ENCODE assay signal across 8 cellular contexts in genomic region chr11:68038226-68038717, GRCh38. TPM values are rescaled to one million over a fixed set of nuclear protein-coding genes. Genes with fewer than 3 reads are reported as not detected.
DNase-seq lines count a peak whose midpoint lies in the region; ATAC-seq and TF ChIP-seq lines count a peak whose summit lies in the region.

No MANE protein-coding gene starts in this region.

- H3K36me3 Mint-ChIP-seq in WTC11, result peaks cover 9% of the 10 kb centered on the region
- peaks cover 18% of the 10 kb centered on the region for H3K36me3 Mint-ChIP-seq in stimulated activated memory B cell treated with anti-CD40 and anti-IgM and Interleukin-4, amounts not matched to agents 10 μg/mL and 1 μg/mL and 100 μg/mL, for 72 hours

- intact Hi-C loops in right cardiac atrium (cut with DNase I), result loop anchor here in 2 of 4 donors (5.0 to 10.0 kb wide), 2 partner anchors 79 to 277 kb away; partner anchors contain the start of gene LRP5 (in 1 of the 2)

- peaks cover 15% of the 10 kb centered on the region for H3K4me1 Mint-ChIP-seq in WTC11
- peaks cover 39% of the 10 kb centered on the region for H3K4me1 Mint-ChIP-seq in stimulated activated memory B cell treated with anti-CD40 and anti-IgM and Interleukin-4, amounts not matched to agents 10 μg/mL and 1 μg/mL and 100 μg/mL, for 72 hours

- peak overlapping the region; percentile 57 for H3K4me3 ChIP-seq in HUES64 (ENCODE audit: low read length)
- H3K4me3 ChIP-seq in right cardiac atrium (ENCODE audit: low read length), result peak overlapping the region; percentile 73

- ATAC-seq in WTC11, result no peak
- peak in 1 of 2 donors; percentile 5 for ATAC-seq in right cardiac atrium
- ATAC-seq in stimulated activated memory B cell treated with anti-CD40 and anti-IgM and Interleukin-4, amounts not matched to agents 10 μg/mL and 1 μg/mL and 100 μg/mL, for 72 hours, result peak; percentile 0
- ATAC-seq in HG03442 (IDR thresholded peaks at IDR 0.05; ENCODE audit: unreplicated experiment), result no peak

- WGBS in HUES64, result 48% methylated on average over 13 of the region's 13 CpGs
- 27% methylated on average over 13 of the region's 13 CpGs for WGBS in right cardiac atrium

- peak overlapping the region; percentile 55 for H3K4me3 Mint-ChIP-seq in WTC11
- peak overlapping the region; percentile 98 for H3K4me3 Mint-ChIP-seq in stimulated activated memory B cell treated with anti-CD40 and anti-IgM and Interleukin-4, amounts not matched to agents 10 μg/mL and 1 μg/mL and 100 μg/mL, for 72 hours

- no peak for TF ChIP-seq CTCF in WTC11 (IDR thresholded peaks at IDR 0.05)

- H3K36me3 ChIP-seq in HUES64 (ENCODE audit: insufficient read depth, low read length), result peaks cover 15% of the 10 kb centered on the region

- peak overlapping the region; percentile 31; the same call in 1 of the 2 replicates for H3K9ac ChIP-seq in HUES64 (ENCODE audit: low read depth, low read length)

- H3K9me3 ChIP-seq in HUES64 (ENCODE audit: insufficient read depth, low read depth, low read length) (no peaks in the 10 kb centered on the region), right cardiac atrium (ENCODE audit: control insufficient read depth, low read length) (no peaks in the 10 kb centered on the region)

- no peak overlapping the region for H3K27ac Mint-ChIP-seq in WTC11
- H3K27ac Mint-ChIP-seq in stimulated activated memory B cell treated with anti-CD40 and anti-IgM and Interleukin-4, amounts not matched to agents 10 μg/mL and 1 μg/mL and 100 μg/mL, for 72 hours, result peak overlapping the region; percentile 93

- DNase-seq in WTC11 (ENCODE audit: low spot score) (no peak), right cardiac atrium (peak in 2 of 3 donors; percentile 56 to 75), cerebellar nuclear complex (lab: John Stamatoyannopoulos, UW) (no peak), NCI-H748 (lab: John Stamatoyannopoulos, UW; ENCODE audit: unreplicated experiment) (no peak), COLO829 (ENCODE audit: low spot score) (no peak)

- H3K27me3 Mint-ChIP-seq in WTC11 (ENCODE audit: low read depth), result no peaks in the 10 kb centered on the region
- H3K27me3 Mint-ChIP-seq in stimulated activated memory B cell treated with anti-CD40 and anti-IgM and Interleukin-4, amounts not matched to agents 10 μg/mL and 1 μg/mL and 100 μg/mL, for 72 hours, result no peaks in the 10 kb centered on the region

- POLR2A ChIA-PET in WTC11 (lab: Charles Lee), result interaction anchor here (0.5 kb wide), 1 partner anchor 15 kb away, joined by 3 read pairs; no protein-coding TSS in a partner anchor

- CTCF ChIA-PET in WTC11 (lab: Charles Lee), result interaction anchor here (0.9 to 3.1 kb wide), 6 partner anchors 14 to 168 kb away, joined by 3 to 11 read pairs (median 4); partner anchors contain the start of gene ALDH3B1

- H3K9me3 Mint-ChIP-seq in WTC11, result no peaks in the 10 kb centered on the region
- no peaks in the 10 kb centered on the region for H3K9me3 Mint-ChIP-seq in stimulated activated memory B cell treated with anti-CD40 and anti-IgM and Interleukin-4, amounts not matched to agents 10 μg/mL and 1 μg/mL and 100 μg/mL, for 72 hours

- no peaks in the 10 kb centered on the region for H3K27me3 ChIP-seq in HUES64 (ENCODE audit: insufficient read depth, low read length)
- no peaks in the 10 kb centered on the region for H3K27me3 ChIP-seq in right cardiac atrium (ENCODE audit: control insufficient read depth, insufficient read depth)

- H3K4me1 ChIP-seq in HUES64 (ENCODE audit: insufficient read depth, low read length), result peaks cover 15% of the 10 kb centered on the region; the same call in 1 of the 2 replicates
- H3K4me1 ChIP-seq in right cardiac atrium (ENCODE audit: control insufficient read depth, insufficient read depth, low read length), result peaks cover 11% of the 10 kb centered on the region

- H3K27ac ChIP-seq in HUES64 (ENCODE audit: low read depth, low read length), result peak overlapping the region; percentile 45
- H3K27ac ChIP-seq in right cardiac atrium (ENCODE audit: low read length), result peak overlapping the region; percentile 82

TF ChIP-seq in WTC11, 78 proteins besides CTCF, POLR2A, EP300 and RAD21:
- TF ChIP-seq ZNF416 (CRISPR knock-in tag; IDR thresholded peaks at IDR 0.05) (0 out of 2 replicates have a peak, but pooled peaks have one; percentile 23), ATF6 (CRISPR knock-in tag; IDR thresholded peaks at IDR 0.05) (0 out of 2 replicates have a peak, but pooled peaks have one; percentile 10), SMAD4 (CRISPR knock-in tag; IDR thresholded peaks at IDR 0.05) (no peak), IRF1 (CRISPR knock-in tag; IDR thresholded peaks at IDR 0.05) (no peak), GABPB1 (CRISPR knock-in tag; IDR thresholded peaks at IDR 0.05) (peak; percentile 70; the same call in 1 of the 2 replicates), ESRRA (CRISPR knock-in tag; IDR thresholded peaks at IDR 0.05; ENCODE audit: borderline replicate concordance) (0 out of 2 replicates have a peak, but pooled peaks have one; percentile 43), HMGXB4 (CRISPR knock-in tag; IDR thresholded peaks at IDR 0.05) (no peak)

RNA-seq across cellular contexts. Expression of gene TCIRG1, which starts 0.6 kb away (rescaled TPM):
- 11.7 TPM for polyA plus RNA-seq in HUES64 (2013, experiment 1 of 2)
- polyA plus RNA-seq in HUES64 (2013, experiment 2 of 2), result 11.7 TPM
- 50.7 to 51.7 TPM (median 51.1 TPM) in 3 replicates for total RNA-seq in WTC11 (2021)
- 10 to 100 TPM; 23.4 to 40.2 (median 36.6) TPM for total RNA-seq in right cardiac atrium
- 38.3 TPM for polyA plus RNA-seq in right cardiac atrium

RNA-seq across cellular contexts. Expression of gene NDUFS8, which starts 7.8 kb away (rescaled TPM):
- 122 TPM for polyA plus RNA-seq in HUES64 (2013, experiment 1 of 2)
- polyA plus RNA-seq in HUES64 (2013, experiment 2 of 2), result 128 TPM
- total RNA-seq in WTC11 (2021), result 221 to 247 TPM (median 240 TPM) in 3 replicates
- total RNA-seq in right cardiac atrium, result 100 to 1,000 TPM; 334 to 454 (median 391) TPM
- 642 TPM for polyA plus RNA-seq in right cardiac atrium

RNA-seq across cellular contexts. Expression of gene ALDH3B1, which starts 28.1 kb away (rescaled TPM):
- 0.05 TPM for polyA plus RNA-seq in HUES64 (2013, experiment 1 of 2)
- polyA plus RNA-seq in HUES64 (2013, experiment 2 of 2), result 0.25 TPM
- total RNA-seq in WTC11 (2021), result 0.30 to 0.53 TPM (median 0.46 TPM) in 3 replicates
- total RNA-seq in right cardiac atrium, result 1 to 10 TPM; 3.8 to 5.7 (median 4.9) TPM
- 2.9 TPM for polyA plus RNA-seq in right cardiac atrium

RNA-seq across cellular contexts. Expression of gene UNC93B1, which starts 34.4 kb away (rescaled TPM):
- polyA plus RNA-seq in HUES64 (2013, experiment 1 of 2), result 12.0 TPM
- 12.4 TPM for polyA plus RNA-seq in HUES64 (2013, experiment 2 of 2)
- 27.7 to 29.7 TPM (median 27.9 TPM) in 3 replicates for total RNA-seq in WTC11 (2021)
- total RNA-seq in right cardiac atrium, result 10 to 100 TPM in 3 of 4 donors, 1 to 10 TPM in 1; 9.0 to 13.2 (median 11.9) TPM
- polyA plus RNA-seq in right cardiac atrium, result 6.9 TPM

Comparison
In these comparisons a context has a peak if more than half of its experiments do, and no peak if none do; other contexts are left out.
1. DNase-seq: peak in right cardiac atrium (2 of 3); none in WTC11 (single experiment), cerebellar nuclear complex (0 of 2), NCI-H748 (single experiment) and COLO829 (single experiment).